Comparison of ENCODE assay signal across 1 cellular context in the genomic region with DNA sequence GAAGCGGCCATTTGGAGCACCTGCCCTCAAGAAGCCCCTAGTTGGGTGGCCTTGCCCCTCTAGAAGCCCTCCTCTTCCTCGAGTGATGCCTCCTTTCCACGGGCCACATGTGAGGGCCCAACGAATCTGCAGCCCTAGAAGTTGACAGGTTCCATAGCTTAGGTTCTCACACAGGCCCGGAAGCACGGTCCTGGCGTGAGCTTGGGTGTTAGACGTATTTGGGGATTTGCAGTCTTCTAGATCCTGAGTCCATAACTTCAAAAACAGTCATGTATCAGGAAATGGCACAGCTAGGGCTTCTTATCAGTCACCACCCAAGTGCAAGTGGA.
TF ChIP-seq lines count a peak whose summit lies in the region.

No MANE protein-coding gene starts in this region.

TF ChIP-seq in GM23338, 12 proteins besides CTCF, POLR2A, EP300 and RAD21 (continued from another document):
- TF ChIP-seq, protein P1, sequence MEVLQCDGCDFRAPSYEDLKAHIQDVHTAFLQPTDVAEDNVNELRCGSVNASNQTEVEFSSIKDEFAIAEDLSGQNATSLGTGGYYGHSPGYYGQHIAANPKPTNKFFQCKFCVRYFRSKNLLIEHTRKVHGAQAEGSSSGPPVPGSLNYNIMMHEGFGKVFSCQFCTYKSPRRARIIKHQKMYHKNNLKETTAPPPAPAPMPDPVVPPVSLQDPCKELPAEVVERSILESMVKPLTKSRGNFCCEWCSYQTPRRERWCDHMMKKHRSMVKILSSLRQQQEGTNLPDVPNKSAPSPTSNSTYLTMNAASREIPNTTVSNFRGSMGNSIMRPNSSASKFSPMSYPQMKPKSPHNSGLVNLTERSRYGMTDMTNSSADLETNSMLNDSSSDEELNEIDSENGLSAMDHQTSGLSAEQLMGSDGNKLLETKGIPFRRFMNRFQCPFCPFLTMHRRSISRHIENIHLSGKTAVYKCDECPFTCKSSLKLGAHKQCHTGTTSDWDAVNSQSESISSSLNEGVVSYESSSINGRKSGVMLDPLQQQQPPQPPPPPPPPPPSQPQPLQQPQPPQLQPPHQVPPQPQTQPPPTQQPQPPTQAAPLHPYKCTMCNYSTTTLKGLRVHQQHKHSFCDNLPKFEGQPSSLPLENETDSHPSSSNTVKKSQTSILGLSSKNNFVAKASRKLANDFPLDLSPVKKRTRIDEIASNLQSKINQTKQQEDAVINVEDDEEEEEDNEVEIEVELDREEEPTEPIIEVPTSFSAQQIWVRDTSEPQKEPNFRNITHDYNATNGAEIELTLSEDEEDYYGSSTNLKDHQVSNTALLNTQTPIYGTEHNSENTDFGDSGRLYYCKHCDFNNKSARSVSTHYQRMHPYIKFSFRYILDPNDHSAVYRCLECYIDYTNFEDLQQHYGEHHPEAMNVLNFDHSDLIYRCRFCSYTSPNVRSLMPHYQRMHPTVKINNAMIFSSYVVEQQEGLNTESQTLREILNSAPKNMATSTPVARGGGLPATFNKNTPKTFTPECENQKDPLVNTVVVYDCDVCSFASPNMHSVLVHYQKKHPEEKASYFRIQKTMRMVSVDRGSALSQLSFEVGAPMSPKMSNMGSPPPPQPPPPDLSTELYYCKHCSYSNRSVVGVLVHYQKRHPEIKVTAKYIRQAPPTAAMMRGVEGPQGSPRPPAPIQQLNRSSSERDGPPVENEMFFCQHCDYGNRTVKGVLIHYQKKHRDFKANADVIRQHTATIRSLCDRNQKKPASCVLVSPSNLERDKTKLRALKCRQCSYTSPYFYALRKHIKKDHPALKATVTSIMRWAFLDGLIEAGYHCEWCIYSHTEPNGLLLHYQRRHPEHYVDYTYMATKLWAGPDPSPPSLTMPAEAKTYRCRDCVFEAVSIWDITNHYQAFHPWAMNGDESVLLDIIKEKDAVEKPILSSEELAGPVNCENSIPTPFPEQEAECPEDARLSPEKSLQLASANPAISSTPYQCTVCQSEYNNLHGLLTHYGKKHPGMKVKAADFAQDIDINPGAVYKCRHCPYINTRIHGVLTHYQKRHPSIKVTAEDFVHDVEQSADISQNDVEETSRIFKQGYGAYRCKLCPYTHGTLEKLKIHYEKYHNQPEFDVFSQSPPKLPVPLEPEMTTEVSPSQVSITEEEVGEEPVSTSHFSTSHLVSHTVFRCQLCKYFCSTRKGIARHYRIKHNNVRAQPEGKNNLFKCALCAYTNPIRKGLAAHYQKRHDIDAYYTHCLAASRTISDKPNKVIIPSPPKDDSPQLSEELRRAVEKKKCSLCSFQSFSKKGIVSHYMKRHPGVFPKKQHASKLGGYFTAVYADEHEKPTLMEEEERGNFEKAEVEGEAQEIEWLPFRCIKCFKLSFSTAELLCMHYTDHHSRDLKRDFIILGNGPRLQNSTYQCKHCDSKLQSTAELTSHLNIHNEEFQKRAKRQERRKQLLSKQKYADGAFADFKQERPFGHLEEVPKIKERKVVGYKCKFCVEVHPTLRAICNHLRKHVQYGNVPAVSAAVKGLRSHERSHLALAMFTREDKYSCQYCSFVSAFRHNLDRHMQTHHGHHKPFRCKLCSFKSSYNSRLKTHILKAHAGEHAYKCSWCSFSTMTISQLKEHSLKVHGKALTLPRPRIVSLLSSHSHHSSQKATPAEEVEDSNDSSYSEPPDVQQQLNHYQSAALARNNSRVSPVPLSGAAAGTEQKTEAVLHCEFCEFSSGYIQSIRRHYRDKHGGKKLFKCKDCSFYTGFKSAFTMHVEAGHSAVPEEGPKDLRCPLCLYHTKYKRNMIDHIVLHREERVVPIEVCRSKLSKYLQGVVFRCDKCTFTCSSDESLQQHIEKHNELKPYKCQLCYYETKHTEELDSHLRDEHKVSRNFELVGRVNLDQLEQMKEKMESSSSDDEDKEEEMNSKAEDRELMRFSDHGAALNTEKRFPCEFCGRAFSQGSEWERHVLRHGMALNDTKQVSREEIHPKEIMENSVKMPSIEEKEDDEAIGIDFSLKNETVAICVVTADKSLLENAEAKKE (CRISPR knock-in tag; IDR thresholded peaks at IDR 0.05) = no peak
- no peak for TF ChIP-seq ZNF114 (CRISPR knock-in tag; IDR thresholded peaks at IDR 0.05)
- no peak for TF ChIP-seq EZH2phosphoT487 (IDR thresholded peaks at IDR 0.05; ENCODE audit: unreplicated experiment)
- no peak for TF ChIP-seq STAT1 (IDR thresholded peaks at IDR 0.05; ENCODE audit: unreplicated experiment)
- no peak for TF ChIP-seq CREB1 (CRISPR knock-in tag; IDR thresholded peaks at IDR 0.05; ENCODE audit: low read depth)
